ENCODE assay signal across 21 cellular contexts in genomic region chr3:32136703-32137102, GRCh38. TPM values are rescaled to one million over a fixed set of nuclear protein-coding genes. Genes with fewer than 3 reads are reported as not detected.
A peak's percentile ranks its signal among the peaks of the same experiment; 100 is the strongest.
DNase-seq lines count a peak whose midpoint lies in the region; TF ChIP-seq lines count a peak whose summit lies in the region.
"Had no signal": no experiment of that assay in that cellular context is flagged by ENCODE, and none has a peak within 500 bp of the region (broad histone marks: within the 10 kb centered on the region; RNA-seq: fewer than 3 reads in every experiment).

No MANE protein-coding gene starts in this region.

- H3K36me3 ChIP-seq in OCI-LY3 (replicated peaks; ENCODE audit: low read depth, low read length), result no peaks in the 10 kb centered on the region
- H3K36me3 ChIP-seq: MG63, SJCRH30 had no signal

- no peaks in the 10 kb centered on the region for H3K79me2 ChIP-seq in OCI-LY3 (ENCODE audit: low read length)

- H3K27me3 ChIP-seq in OCI-LY3 (ENCODE audit: low read depth, low read length), result no peaks in the 10 kb centered on the region
- H3K27me3 ChIP-seq: MG63, SJCRH30 had no signal

- no peaks in the 10 kb centered on the region for H3K9me3 Mint-ChIP-seq in nephron progenitor cell
- H3K9me3 Mint-ChIP-seq in activated naive CD8-positive, alpha-beta T cell treated with anti-CD3 and anti-CD28 coated beads for 36 hours, result no peaks in the 10 kb centered on the region
- H3K9me3 Mint-ChIP-seq: CD4-positive, CD25-positive, alpha-beta regulatory T cell had no signal

- H3K27ac Mint-ChIP-seq in nephron progenitor cell, result peak overlapping the region; percentile 51
- no peak overlapping the region for H3K27ac Mint-ChIP-seq in activated naive CD8-positive, alpha-beta T cell treated with anti-CD3 and anti-CD28 coated beads for 36 hours

- no peak for TF ChIP-seq CTCF in OCI-LY3 (IDR thresholded peaks at IDR 0.05; ENCODE audit: low read depth, low read length)
- no peak for TF ChIP-seq CTCF in nephron progenitor cell (IDR thresholded peaks at IDR 0.05)

- no peaks in the 10 kb centered on the region for H3K27me3 Mint-ChIP-seq in nephron progenitor cell (ENCODE audit: low read depth, poor library complexity)
- no peaks in the 10 kb centered on the region for H3K27me3 Mint-ChIP-seq in activated naive CD8-positive, alpha-beta T cell treated with anti-CD3 and anti-CD28 coated beads for 36 hours
- H3K27me3 Mint-ChIP-seq: CD4-positive, CD25-positive, alpha-beta regulatory T cell had no signal

- H3K4me3 Mint-ChIP-seq in nephron progenitor cell, result no peak overlapping the region
- no peak overlapping the region for H3K4me3 Mint-ChIP-seq in activated naive CD8-positive, alpha-beta T cell treated with anti-CD3 and anti-CD28 coated beads for 36 hours
- H3K4me3 Mint-ChIP-seq: CD4-positive, CD25-positive, alpha-beta regulatory T cell had no signal

- no peak overlapping the region for H2AFZ ChIP-seq in OCI-LY3 (ENCODE audit: low read depth, low read length)

- H3K4me1 ChIP-seq in OCI-LY3 (ENCODE audit: low read length), result peaks cover 29% of the 10 kb centered on the region
- H3K4me1 ChIP-seq: SJCRH30 had no signal

- peaks cover 5% of the 10 kb centered on the region; the same call in 1 of the 2 replicates for H4K20me1 ChIP-seq in OCI-LY3 (ENCODE audit: insufficient read depth, low read length)

- no peak overlapping the region for H3K4me3 ChIP-seq in OCI-LY3 (ENCODE audit: low read length)
- H3K4me3 ChIP-seq: MG63, SJCRH30 had no signal

- H3K27ac ChIP-seq in OCI-LY3 (ENCODE audit: low read length), result no peak overlapping the region
- H3K27ac ChIP-seq: 22Rv1, SJCRH30 had no signal

- H3K4me1 Mint-ChIP-seq in nephron progenitor cell, result peaks cover 14% of the 10 kb centered on the region
- H3K4me1 Mint-ChIP-seq in activated naive CD8-positive, alpha-beta T cell treated with anti-CD3 and anti-CD28 coated beads for 36 hours, result peaks cover 19% of the 10 kb centered on the region

- DNase-seq in SIG-M5 treated with dmso at 0.1 percent for 504 hours (lab: John Stamatoyannopoulos, UW; ENCODE audit: unreplicated experiment) (peak; percentile 50), SIG-M5 (lab: John Stamatoyannopoulos, UW) (no peak), nephron progenitor cell (no peak), UCSD-AML1 (lab: John Stamatoyannopoulos, UW; ENCODE audit: unreplicated experiment) (no peak)
- DNase-seq in activated naive CD8-positive, alpha-beta T cell treated with anti-CD3 and anti-CD28 coated beads for 36 hours, result no peak
- DNase-seq in activated naive CD4-positive, alpha-beta T cell treated with Interleukin-2 at 50 U/mL for 16 hours, result no peak
- DNase-seq: CD4-positive, CD25-positive, alpha-beta regulatory T cell; DMS153; DND-41; IMR-90; KG1; MG63; NCI-H1105; NCI-H1436 treated with DMSO at 0.1 percent for 48 hours; NCI-H187 treated with DMSO at 0.1 percent for 48 hours; NCI-H524 treated with DMSO at 0.1 percent for 48 hours; NCI-H82; NK-92 treated with Interleukin-12 subunit alpha and Interleukin-12 subunit beta, amount 100 ng/mL, for 24 hours; SJCRH30 had no signal

- peak overlapping the region; percentile 1; the same call in 1 of the 2 replicates for H3K4me2 ChIP-seq in OCI-LY3 (ENCODE audit: low read length)

- H3K9ac ChIP-seq in OCI-LY3 (ENCODE audit: low read length), result no peak overlapping the region

- H3K36me3 Mint-ChIP-seq in nephron progenitor cell (ENCODE audit: low read depth), result peaks cover 4% of the 10 kb centered on the region
- H3K36me3 Mint-ChIP-seq in activated naive CD8-positive, alpha-beta T cell treated with anti-CD3 and anti-CD28 coated beads for 36 hours, result peaks cover 25% of the 10 kb centered on the region

- no peaks in the 10 kb centered on the region for H3K9me3 ChIP-seq in OCI-LY3 (ENCODE audit: insufficient read depth, low read length)
- H3K9me3 ChIP-seq: MG63, SJCRH30 had no signal

RNA-seq across cellular contexts. Expression of gene GPD1L, which starts 30.3 kb away (rescaled TPM):
- 10 to 100 TPM; 12.2 to 14.4 TPM for total RNA-seq in activated naive CD8-positive, alpha-beta T cell treated with anti-CD3 and anti-CD28 coated beads for 36 hours
